22 cellular contexts compared by ENCODE assay signal in the genomic region with DNA sequence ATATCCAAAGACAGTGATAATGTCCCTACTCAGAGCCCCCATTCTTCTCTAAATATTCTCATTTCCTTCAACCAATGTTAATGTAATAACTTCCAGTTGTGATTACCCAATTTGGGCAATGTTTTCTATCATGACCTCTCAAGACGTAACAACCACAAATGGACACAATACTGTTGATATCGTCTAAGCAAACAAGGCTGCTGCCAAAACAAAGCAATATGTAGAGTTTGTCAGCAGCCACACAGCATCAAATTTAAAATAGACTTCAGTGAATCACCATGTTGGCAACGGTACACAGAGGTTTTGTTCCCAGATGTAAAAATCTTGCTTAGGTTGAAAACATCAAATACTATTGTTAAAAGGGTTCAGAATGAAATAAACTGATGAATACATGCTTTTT.
DNase-seq lines count a peak whose midpoint lies in the region; TF ChIP-seq lines count a peak whose summit lies in the region.
"Had no signal": no experiment of that assay in that cellular context is flagged by ENCODE, and none has a peak within 500 bp of the region (broad histone marks: within the 10 kb centered on the region; RNA-seq: fewer than 3 reads in every experiment).

No MANE protein-coding gene starts in this region.

- DNase-seq in HFF-Myc (ENCODE audit: extremely low read depth, low read depth) (peak; percentile 56), choroid plexus epithelial cell (ENCODE audit: low read depth) (peak; percentile 82), iris pigment epithelial cell (ENCODE audit: low read depth) (peak; percentile 86), suprapubic skin (ENCODE audit: low spot score in 2 of 2) (no peak), D341Med (ENCODE audit: low spot score) (no peak), islet precursor cell (no peak), GM19240 (ENCODE audit: insufficient read length, low spot score) (no peak)
- DNase-seq: activated CD4-positive, alpha-beta T cell treated with anti-CD3 and anti-CD28 coated beads, Interleukin-2, amount 50 U/mL, for 4 hours; activated naive CD4-positive, alpha-beta T cell treated with anti-CD3 and anti-CD28 coated beads, Interleukin-2, amount 50 U/mL, for 16 hours; AML-193; kidney; naive thymus-derived CD4-positive, alpha-beta T cell; NCI-H526 treated with DMSO at 0.1 percent for 48 hours; posterior cingulate gyrus; spleen; testis had no signal

- TF ChIP-seq POLR2A in suprapubic skin (IDR thresholded peaks at IDR 0.05) = no peak

- H3K4me2 ChIP-seq in OCI-LY3 (ENCODE audit: low read length) = no peak overlapping the region
- H3K4me2 ChIP-seq: hepatocyte had no signal

- no peaks in the 10 kb centered on the region for H3K79me2 ChIP-seq in OCI-LY3 (ENCODE audit: low read length)
- H3K79me2 ChIP-seq: hepatocyte had no signal

- H2AFZ ChIP-seq in OCI-LY3 (ENCODE audit: low read depth, low read length) = peak overlapping the region; percentile 28; the same call in 1 of the 2 replicates
- H2AFZ ChIP-seq: hepatocyte had no signal

- H3K36me3 ChIP-seq in OCI-LY3 (replicated peaks; ENCODE audit: low read depth, low read length) (no peaks in the 10 kb centered on the region), suprapubic skin (no peaks in the 10 kb centered on the region)
- H3K36me3 ChIP-seq: esophagus muscularis mucosa, HAP-1, spleen had no signal

- TF ChIP-seq CTCF in HFF-Myc (IDR thresholded peaks at IDR 0.05; ENCODE audit: low read depth, low read length, missing control alignments) (no peak), OCI-LY3 (IDR thresholded peaks at IDR 0.05; ENCODE audit: low read depth, low read length) (no peak), choroid plexus epithelial cell (conservative IDR thresholded peaks at IDR 0.05; ENCODE audit: low read depth, low read length) (no peak), suprapubic skin (IDR thresholded peaks at IDR 0.05) (no peak)

- no peak overlapping the region for H3K9ac ChIP-seq in OCI-LY3 (ENCODE audit: low read length)

- no peaks in the 10 kb centered on the region for H3K27me3 ChIP-seq in OCI-LY3 (ENCODE audit: low read depth, low read length)
- no peaks in the 10 kb centered on the region for H3K27me3 ChIP-seq in suprapubic skin
- H3K27me3 ChIP-seq: breast epithelium, esophagus muscularis mucosa, hepatocyte, spleen, testis had no signal

- H3K4me3 ChIP-seq in HFF-Myc (replicated peaks; ENCODE audit: low read depth, low read length) (no peak overlapping the region), OCI-LY3 (ENCODE audit: low read length) (no peak overlapping the region), choroid plexus epithelial cell (ENCODE audit: low read depth, low read length) (no peak overlapping the region), suprapubic skin (no peak overlapping the region)
- H3K4me3 ChIP-seq: breast epithelium, esophagus muscularis mucosa, HAP-1, hepatocyte, K562, spleen, testis had no signal

- H3K4me1 ChIP-seq in OCI-LY3 (ENCODE audit: low read length) = no peaks in the 10 kb centered on the region
- H3K4me1 ChIP-seq in suprapubic skin = no peaks in the 10 kb centered on the region
- H3K4me1 ChIP-seq: breast epithelium, esophagus muscularis mucosa, testis had no signal

- H3K9me3 ChIP-seq in OCI-LY3 (ENCODE audit: insufficient read depth, low read length) (no peaks in the 10 kb centered on the region), suprapubic skin (no peaks in the 10 kb centered on the region)
- H3K9me3 ChIP-seq: breast epithelium, esophagus muscularis mucosa, HAP-1, spleen, testis had no signal

- no peak for TF ChIP-seq EP300 in suprapubic skin (IDR thresholded peaks at IDR 0.05)

- H4K20me1 ChIP-seq in OCI-LY3 (ENCODE audit: insufficient read depth, low read length) = no peaks in the 10 kb centered on the region

- H3K27ac ChIP-seq in OCI-LY3 (ENCODE audit: low read length) (no peak overlapping the region), suprapubic skin (no peak overlapping the region)
- H3K27ac ChIP-seq: breast epithelium, esophagus muscularis mucosa, hepatocyte, spleen, testis had no signal

- WGBS in suprapubic skin = 38% methylated on average over 3 of the region's 3 CpGs

Comparison
In these comparisons a context has a peak if more than half of its experiments do, and no peak if none do; other contexts are left out.
1. DNase-seq: peak in HFF-Myc (single experiment), choroid plexus epithelial cell (single experiment) and iris pigment epithelial cell (single experiment); none in suprapubic skin (0 of 2), D341Med (single experiment), islet precursor cell (single experiment) and GM19240 (single experiment).